Comparison of ENCODE assay signal across 15 cellular contexts in the genomic region with DNA sequence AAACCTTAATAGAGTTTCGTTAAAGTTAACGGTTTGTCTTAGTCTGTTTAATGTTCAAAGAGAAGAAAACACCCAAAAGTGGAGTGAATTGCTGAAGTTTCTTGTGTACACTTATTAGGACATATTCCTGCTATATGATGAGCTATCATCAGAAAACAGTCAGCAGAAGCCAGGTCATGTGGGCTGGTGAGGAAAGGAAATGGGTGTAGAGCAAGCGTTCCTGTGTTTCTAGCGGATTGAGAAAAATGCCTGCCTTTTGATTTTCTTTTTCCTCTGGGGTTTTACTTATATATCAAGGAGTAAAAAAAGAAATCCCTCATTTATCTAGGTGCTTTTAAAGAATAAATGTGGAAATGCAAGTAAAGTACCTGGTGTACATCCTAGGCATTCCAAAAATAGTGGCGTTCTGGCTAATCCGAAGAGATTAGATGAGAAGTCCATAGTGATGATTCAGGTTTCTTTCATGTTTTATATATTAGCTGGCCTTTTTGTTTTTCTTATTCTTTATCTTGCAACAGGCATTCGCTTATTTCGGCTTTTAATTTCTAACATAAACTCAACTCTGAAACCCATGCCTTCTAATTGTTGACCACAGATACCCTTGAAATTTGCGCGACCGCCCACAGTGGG. TPM values are rescaled to one million over a fixed set of nuclear protein-coding genes. Genes with fewer than 3 reads are reported as not detected.
"Had no signal": no experiment of that assay in that cellular context is flagged by ENCODE, and none has a peak within 500 bp of the region (broad histone marks: within the 10 kb centered on the region; RNA-seq: fewer than 3 reads in every experiment).

No MANE protein-coding gene starts in this region.

- H3K27ac ChIP-seq: body of pancreas, esophagus squamous epithelium, gastroesophageal sphincter, parathyroid adenoma, skin epidermis, tibial artery, uterus had no signal

- H3K9ac ChIP-seq: parathyroid adenoma had no signal

- H3K4me1 ChIP-seq: parathyroid adenoma, uterus had no signal

- H3K27me3 Mint-ChIP-seq: activated CD4-positive, alpha-beta T cell treated with anti-CD3 and anti-CD28 coated beads, Interleukin-2, amount 10 ng/mL, durations not matched to agents 24 days and 14 days had no signal

- H3K4me3 Mint-ChIP-seq: activated CD4-positive, alpha-beta T cell treated with anti-CD3 and anti-CD28 coated beads, Interleukin-2, amount 10 ng/mL, durations not matched to agents 24 days and 14 days; activated naive CD4-positive, alpha-beta T cell treated with anti-CD3 and anti-CD28 coated beads for 36 hours; WTC11 had no signal

- H3K9me3 ChIP-seq: body of pancreas, esophagus squamous epithelium, gastroesophageal sphincter, tibial artery, uterus had no signal

- DNase-seq: activated CD4-positive, alpha-beta T cell treated with anti-CD3 and anti-CD28 coated beads, Interleukin-2, amount 10 ng/mL, durations not matched to agents 24 days and 14 days; activated CD8-positive, alpha-beta memory T cell treated with anti-CD3 and anti-CD28 coated beads for 24 hours; activated naive CD4-positive, alpha-beta T cell treated with anti-CD3 and anti-CD28 coated beads for 36 hours; body of pancreas; esophagus squamous epithelium; left ventricle myocardium superior; mesenchymal stem cell; retina; tibial artery; uterus had no signal

- H2AFZ ChIP-seq: parathyroid adenoma had no signal

- H3K9me3 Mint-ChIP-seq: activated CD4-positive, alpha-beta T cell treated with anti-CD3 and anti-CD28 coated beads, Interleukin-2, amount 10 ng/mL, durations not matched to agents 24 days and 14 days; WTC11 had no signal

- H3K36me3 Mint-ChIP-seq: WTC11 had no signal

- H3K4me1 Mint-ChIP-seq: activated CD4-positive, alpha-beta T cell treated with anti-CD3 and anti-CD28 coated beads, Interleukin-2, amount 10 ng/mL, durations not matched to agents 24 days and 14 days had no signal

- H3K27me3 ChIP-seq: body of pancreas, esophagus squamous epithelium, gastroesophageal sphincter, tibial artery, uterus had no signal

- H3K27ac Mint-ChIP-seq: activated CD4-positive, alpha-beta T cell treated with anti-CD3 and anti-CD28 coated beads, Interleukin-2, amount 10 ng/mL, durations not matched to agents 24 days and 14 days; activated naive CD4-positive, alpha-beta T cell treated with anti-CD3 and anti-CD28 coated beads for 36 hours; WTC11 had no signal

- ATAC-seq: body of pancreas, gastroesophageal sphincter, left ventricle myocardium superior, WTC11 had no signal

- H3K4me3 ChIP-seq: body of pancreas, esophagus squamous epithelium, gastroesophageal sphincter, skin epidermis, tibial artery, uterus had no signal

- H3K36me3 ChIP-seq: esophagus squamous epithelium, gastroesophageal sphincter, tibial artery, uterus had no signal

RNA-seq across cellular contexts. Expression of gene FLRT2, which starts 50.7 kb away (rescaled TPM):
- total RNA-seq: activated CD4-positive, alpha-beta T cell treated with anti-CD3 and anti-CD28 coated beads, Interleukin-2, amount 10 ng/mL, durations not matched to agents 24 days and 14 days; activated naive CD4-positive, alpha-beta T cell treated with anti-CD3 and anti-CD28 coated beads for 36 hours; T-helper 1 cell treated with Interleukin-12 subunit alpha and Interleukin-12 subunit beta and Interleukin-4 antibody, amounts not matched to agents 30 ng/mL and 1 ng/mL, for 36 hours had no signal
